Comparison of ENCODE assay signal across 1 cellular context in the genomic region with DNA sequence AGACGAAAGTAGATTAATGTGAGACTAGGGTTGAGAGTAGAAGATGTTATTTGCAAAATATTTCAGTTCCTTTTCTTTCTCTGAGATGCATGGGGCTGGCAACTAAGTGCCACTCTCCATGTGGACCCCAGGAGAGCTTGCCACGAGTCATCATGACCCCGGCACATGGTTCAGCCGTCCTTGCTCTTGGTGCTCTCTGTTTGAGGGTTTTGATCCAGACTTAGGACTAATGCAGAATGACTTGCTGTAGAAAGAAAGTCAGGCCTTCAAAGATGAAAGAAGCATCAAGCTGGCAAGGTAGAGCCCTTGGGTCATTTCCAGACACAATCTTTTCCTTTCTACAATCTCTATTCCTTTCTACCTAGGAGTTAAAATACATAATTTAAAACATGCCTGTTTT.
TF ChIP-seq lines count a peak whose summit lies in the region.

No MANE protein-coding gene starts in this region.

TF ChIP-seq in HepG2, 621 proteins besides CTCF, POLR2A, EP300 and RAD21 (continued from another document and continues in another):
- TF ChIP-seq ZNF670 (CRISPR knock-in tag; IDR thresholded peaks at IDR 0.05; ENCODE audit: borderline replicate concordance) (0 out of 2 replicates have a peak, but pooled peaks have one; percentile 38), GATAD2A (CRISPR knock-in tag; IDR thresholded peaks at IDR 0.05) (no peak), ZFP37 (CRISPR knock-in tag; IDR thresholded peaks at IDR 0.05; ENCODE audit: borderline replicate concordance) (peak; percentile 79; the same call in 1 of the 2 replicates), AGO1 (IDR thresholded peaks at IDR 0.05; ENCODE audit: low read depth, low read length, poor library complexity, severe bottlenecking) (no peak), GTF2F1 (IDR thresholded peaks at IDR 0.05; ENCODE audit: low read length) (no peak), ZNF333 (CRISPR knock-in tag; IDR thresholded peaks at IDR 0.05; ENCODE audit: borderline replicate concordance) (no peak), SP1 (IDR thresholded peaks at IDR 0.05) (no peak), SP1 (CRISPR knock-in tag; IDR thresholded peaks at IDR 0.05) (no peak), ZNF256 (CRISPR knock-in tag; conservative IDR thresholded peaks at IDR 0.05) (0 out of 2 replicates have a peak, but pooled peaks have one; percentile 48), WIZ (CRISPR knock-in tag; IDR thresholded peaks at IDR 0.05) (no peak), ZNF589 (CRISPR knock-in tag; conservative IDR thresholded peaks at IDR 0.05) (no peak), SYNCRIP (IDR thresholded peaks at IDR 0.05; ENCODE audit: insufficient read depth, low read depth, low read length) (no peak), PCBP1 (IDR thresholded peaks at IDR 0.05; ENCODE audit: borderline replicate concordance, low read depth, low read length) (no peak), ZSCAN5A (CRISPR knock-in tag; IDR thresholded peaks at IDR 0.05; ENCODE audit: borderline replicate concordance) (no peak), E2F1 (CRISPR knock-in tag; IDR thresholded peaks at IDR 0.05) (0 out of 2 replicates have a peak, but pooled peaks have one; percentile 37), ZBTB43 (CRISPR knock-in tag; conservative IDR thresholded peaks at IDR 0.05) (0 out of 2 replicates have a peak, but pooled peaks have one; percentile 49), MBD4 (IDR thresholded peaks at IDR 0.05; ENCODE audit: borderline replicate concordance, low read length) (0 out of 2 replicates have a peak, but pooled peaks have one; percentile 27), REL (CRISPR knock-in tag; conservative IDR thresholded peaks at IDR 0.05) (no peak), ZZZ3 (CRISPR knock-in tag; IDR thresholded peaks at IDR 0.05; ENCODE audit: borderline replicate concordance) (no peak), JUND (CRISPR knock-in tag; IDR thresholded peaks at IDR 0.05) (no peak), JARID2 (CRISPR knock-in tag; IDR thresholded peaks at IDR 0.05; ENCODE audit: insufficient replicate concordance) (no peak), ZNF121 (CRISPR knock-in tag; IDR thresholded peaks at IDR 0.05) (no peak), HMG20B (CRISPR knock-in tag; conservative IDR thresholded peaks at IDR 0.05) (no peak), HNRNPLL (IDR thresholded peaks at IDR 0.05; ENCODE audit: low read depth, low read length, poor library complexity, severe bottlenecking) (no peak), REPIN1 (CRISPR knock-in tag; IDR thresholded peaks at IDR 0.05; ENCODE audit: borderline replicate concordance, low read depth) (no peak), SMARCC2 (IDR thresholded peaks at IDR 0.05) (no peak), ASH2L (IDR thresholded peaks at IDR 0.05; ENCODE audit: insufficient read length, low read depth, low read length) (no peak), ZNF580 (CRISPR knock-in tag; IDR thresholded peaks at IDR 0.05; ENCODE audit: borderline replicate concordance, low read depth) (no peak), RELA (CRISPR knock-in tag; IDR thresholded peaks at IDR 0.05) (no peak), ZNF335 (CRISPR knock-in tag; IDR thresholded peaks at IDR 0.05) (no peak), ZFX (CRISPR knock-in tag; IDR thresholded peaks at IDR 0.05; ENCODE audit: low read depth) (no peak), SIX4 (CRISPR knock-in tag; IDR thresholded peaks at IDR 0.05) (no peak), ZSCAN30 (CRISPR knock-in tag; IDR thresholded peaks at IDR 0.05) (no peak), ZNF652 (CRISPR knock-in tag; IDR thresholded peaks at IDR 0.05; ENCODE audit: borderline replicate concordance, low read depth) (no peak), ZNF713 (CRISPR knock-in tag; IDR thresholded peaks at IDR 0.05) (no peak), ZFP90 (CRISPR knock-in tag; IDR thresholded peaks at IDR 0.05; ENCODE audit: borderline replicate concordance) (no peak), NFE2 (CRISPR knock-in tag; IDR thresholded peaks at IDR 0.05) (no peak), ZNF83 (CRISPR knock-in tag; IDR thresholded peaks at IDR 0.05; ENCODE audit: borderline replicate concordance) (no peak), ZNF276 (CRISPR knock-in tag; IDR thresholded peaks at IDR 0.05; ENCODE audit: low read depth) (no peak), CCAR2 (optimal IDR thresholded peaks at IDR 0.05; ENCODE audit: low read depth, low read length) (no peak)
- TF ChIP-seq, protein P1, sequence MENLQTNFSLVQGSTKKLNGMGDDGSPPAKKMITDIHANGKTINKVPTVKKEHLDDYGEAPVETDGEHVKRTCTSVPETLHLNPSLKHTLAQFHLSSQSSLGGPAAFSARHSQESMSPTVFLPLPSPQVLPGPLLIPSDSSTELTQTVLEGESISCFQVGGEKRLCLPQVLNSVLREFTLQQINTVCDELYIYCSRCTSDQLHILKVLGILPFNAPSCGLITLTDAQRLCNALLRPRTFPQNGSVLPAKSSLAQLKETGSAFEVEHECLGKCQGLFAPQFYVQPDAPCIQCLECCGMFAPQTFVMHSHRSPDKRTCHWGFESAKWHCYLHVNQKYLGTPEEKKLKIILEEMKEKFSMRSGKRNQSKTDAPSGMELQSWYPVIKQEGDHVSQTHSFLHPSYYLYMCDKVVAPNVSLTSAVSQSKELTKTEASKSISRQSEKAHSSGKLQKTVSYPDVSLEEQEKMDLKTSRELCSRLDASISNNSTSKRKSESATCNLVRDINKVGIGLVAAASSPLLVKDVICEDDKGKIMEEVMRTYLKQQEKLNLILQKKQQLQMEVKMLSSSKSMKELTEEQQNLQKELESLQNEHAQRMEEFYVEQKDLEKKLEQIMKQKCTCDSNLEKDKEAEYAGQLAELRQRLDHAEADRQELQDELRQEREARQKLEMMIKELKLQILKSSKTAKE (CRISPR knock-in tag; IDR thresholded peaks at IDR 0.05; ENCODE audit: borderline replicate concordance) = no peak
- TF ChIP-seq, protein P2, sequence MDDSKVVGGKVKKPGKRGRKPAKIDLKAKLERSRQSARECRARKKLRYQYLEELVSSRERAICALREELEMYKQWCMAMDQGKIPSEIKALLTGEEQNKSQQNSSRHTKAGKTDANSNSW (CRISPR knock-in tag; IDR thresholded peaks at IDR 0.05; ENCODE audit: borderline replicate concordance) = no peak
- TF ChIP-seq, protein P3, sequence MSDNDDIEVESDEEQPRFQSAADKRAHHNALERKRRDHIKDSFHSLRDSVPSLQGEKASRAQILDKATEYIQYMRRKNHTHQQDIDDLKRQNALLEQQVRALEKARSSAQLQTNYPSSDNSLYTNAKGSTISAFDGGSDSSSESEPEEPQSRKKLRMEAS (IDR thresholded peaks at IDR 0.05) = peak; percentile 84
- TF ChIP-seq, protein P4, sequence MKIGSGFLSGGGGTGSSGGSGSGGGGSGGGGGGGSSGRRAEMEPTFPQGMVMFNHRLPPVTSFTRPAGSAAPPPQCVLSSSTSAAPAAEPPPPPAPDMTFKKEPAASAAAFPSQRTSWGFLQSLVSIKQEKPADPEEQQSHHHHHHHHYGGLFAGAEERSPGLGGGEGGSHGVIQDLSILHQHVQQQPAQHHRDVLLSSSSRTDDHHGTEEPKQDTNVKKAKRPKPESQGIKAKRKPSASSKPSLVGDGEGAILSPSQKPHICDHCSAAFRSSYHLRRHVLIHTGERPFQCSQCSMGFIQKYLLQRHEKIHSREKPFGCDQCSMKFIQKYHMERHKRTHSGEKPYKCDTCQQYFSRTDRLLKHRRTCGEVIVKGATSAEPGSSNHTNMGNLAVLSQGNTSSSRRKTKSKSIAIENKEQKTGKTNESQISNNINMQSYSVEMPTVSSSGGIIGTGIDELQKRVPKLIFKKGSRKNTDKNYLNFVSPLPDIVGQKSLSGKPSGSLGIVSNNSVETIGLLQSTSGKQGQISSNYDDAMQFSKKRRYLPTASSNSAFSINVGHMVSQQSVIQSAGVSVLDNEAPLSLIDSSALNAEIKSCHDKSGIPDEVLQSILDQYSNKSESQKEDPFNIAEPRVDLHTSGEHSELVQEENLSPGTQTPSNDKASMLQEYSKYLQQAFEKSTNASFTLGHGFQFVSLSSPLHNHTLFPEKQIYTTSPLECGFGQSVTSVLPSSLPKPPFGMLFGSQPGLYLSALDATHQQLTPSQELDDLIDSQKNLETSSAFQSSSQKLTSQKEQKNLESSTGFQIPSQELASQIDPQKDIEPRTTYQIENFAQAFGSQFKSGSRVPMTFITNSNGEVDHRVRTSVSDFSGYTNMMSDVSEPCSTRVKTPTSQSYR (CRISPR knock-in tag; IDR thresholded peaks at IDR 0.05; ENCODE audit: borderline replicate concordance) = no peak
- TF ChIP-seq, protein P5, sequence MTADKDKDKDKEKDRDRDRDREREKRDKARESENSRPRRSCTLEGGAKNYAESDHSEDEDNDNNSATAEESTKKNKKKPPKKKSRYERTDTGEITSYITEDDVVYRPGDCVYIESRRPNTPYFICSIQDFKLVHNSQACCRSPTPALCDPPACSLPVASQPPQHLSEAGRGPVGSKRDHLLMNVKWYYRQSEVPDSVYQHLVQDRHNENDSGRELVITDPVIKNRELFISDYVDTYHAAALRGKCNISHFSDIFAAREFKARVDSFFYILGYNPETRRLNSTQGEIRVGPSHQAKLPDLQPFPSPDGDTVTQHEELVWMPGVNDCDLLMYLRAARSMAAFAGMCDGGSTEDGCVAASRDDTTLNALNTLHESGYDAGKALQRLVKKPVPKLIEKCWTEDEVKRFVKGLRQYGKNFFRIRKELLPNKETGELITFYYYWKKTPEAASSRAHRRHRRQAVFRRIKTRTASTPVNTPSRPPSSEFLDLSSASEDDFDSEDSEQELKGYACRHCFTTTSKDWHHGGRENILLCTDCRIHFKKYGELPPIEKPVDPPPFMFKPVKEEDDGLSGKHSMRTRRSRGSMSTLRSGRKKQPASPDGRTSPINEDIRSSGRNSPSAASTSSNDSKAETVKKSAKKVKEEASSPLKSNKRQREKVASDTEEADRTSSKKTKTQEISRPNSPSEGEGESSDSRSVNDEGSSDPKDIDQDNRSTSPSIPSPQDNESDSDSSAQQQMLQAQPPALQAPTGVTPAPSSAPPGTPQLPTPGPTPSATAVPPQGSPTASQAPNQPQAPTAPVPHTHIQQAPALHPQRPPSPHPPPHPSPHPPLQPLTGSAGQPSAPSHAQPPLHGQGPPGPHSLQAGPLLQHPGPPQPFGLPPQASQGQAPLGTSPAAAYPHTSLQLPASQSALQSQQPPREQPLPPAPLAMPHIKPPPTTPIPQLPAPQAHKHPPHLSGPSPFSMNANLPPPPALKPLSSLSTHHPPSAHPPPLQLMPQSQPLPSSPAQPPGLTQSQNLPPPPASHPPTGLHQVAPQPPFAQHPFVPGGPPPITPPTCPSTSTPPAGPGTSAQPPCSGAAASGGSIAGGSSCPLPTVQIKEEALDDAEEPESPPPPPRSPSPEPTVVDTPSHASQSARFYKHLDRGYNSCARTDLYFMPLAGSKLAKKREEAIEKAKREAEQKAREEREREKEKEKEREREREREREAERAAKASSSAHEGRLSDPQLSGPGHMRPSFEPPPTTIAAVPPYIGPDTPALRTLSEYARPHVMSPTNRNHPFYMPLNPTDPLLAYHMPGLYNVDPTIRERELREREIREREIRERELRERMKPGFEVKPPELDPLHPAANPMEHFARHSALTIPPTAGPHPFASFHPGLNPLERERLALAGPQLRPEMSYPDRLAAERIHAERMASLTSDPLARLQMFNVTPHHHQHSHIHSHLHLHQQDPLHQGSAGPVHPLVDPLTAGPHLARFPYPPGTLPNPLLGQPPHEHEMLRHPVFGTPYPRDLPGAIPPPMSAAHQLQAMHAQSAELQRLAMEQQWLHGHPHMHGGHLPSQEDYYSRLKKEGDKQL (CRISPR knock-in tag; IDR thresholded peaks at IDR 0.05; ENCODE audit: low read depth) = no peak
